ENCODE assay signal across 8 cellular contexts in genomic region chr19:21568816-21569496, GRCh38.
DNase-seq lines count a peak whose midpoint lies in the region; ATAC-seq and TF ChIP-seq lines count a peak whose summit lies in the region.

No MANE protein-coding gene starts in this region.

- peaks cover 3 to 27% (median 5%) of the 10 kb centered on the region in 7 donors for H3K9me3 Mint-ChIP-seq in CD4-positive, CD25-positive, alpha-beta regulatory T cell
- peaks cover 12% of the 10 kb centered on the region for H3K9me3 Mint-ChIP-seq in activated CD4-positive, alpha-beta memory T cell treated with anti-CD3 and anti-CD28 coated beads for 36 hours
- H3K9me3 Mint-ChIP-seq in progenitor cell of endocrine pancreas (ENCODE audit: low read depth) = peaks cover 39% of the 10 kb centered on the region

- H3K36me3 ChIP-seq in CD4-positive, CD25-positive, alpha-beta regulatory T cell (ENCODE audit: control insufficient read depth, insufficient read depth, low read length) = peaks cover 2% of the 10 kb centered on the region
- H3K36me3 ChIP-seq in MG63 = no peaks in the 10 kb centered on the region

- H3K27me3 Mint-ChIP-seq in CD4-positive, CD25-positive, alpha-beta regulatory T cell = no peaks in the 10 kb centered on the region
- H3K27me3 Mint-ChIP-seq in activated CD4-positive, alpha-beta memory T cell treated with anti-CD3 and anti-CD28 coated beads for 36 hours = no peaks in the 10 kb centered on the region
- H3K27me3 Mint-ChIP-seq in progenitor cell of endocrine pancreas = no peaks in the 10 kb centered on the region

- H3K27me3 ChIP-seq in CD4-positive, CD25-positive, alpha-beta regulatory T cell (ENCODE audit: control insufficient read depth, insufficient read depth, low read length) = no peaks in the 10 kb centered on the region
- no peaks in the 10 kb centered on the region for H3K27me3 ChIP-seq in MG63

- peak; percentile 81 to 95 (median 85) for DNase-seq in CD4-positive, CD25-positive, alpha-beta regulatory T cell
- DNase-seq in MG63 = peak; percentile 2
- peak; percentile 92 for DNase-seq in activated CD4-positive, alpha-beta memory T cell treated with anti-CD3 and anti-CD28 coated beads for 36 hours
- DNase-seq in effector CD4-positive, alpha-beta T cell = peak; percentile 87
- DNase-seq in mucosa of gallbladder (ENCODE audit: low spot score) = peak; percentile 96
- DNase-seq in stimulated activated CD8-positive, alpha-beta memory T cell treated with anti-CD3 and anti-CD28 coated beads, Interleukin-4, amount 100 ng/mL, for 24 hours (ENCODE audit: low read depth) = peak; percentile 47
- DNase-seq in progenitor cell of endocrine pancreas (ENCODE audit: low spot score, unreplicated experiment) = no peak

- peak overlapping the region; percentile 72 for H3K4me3 ChIP-seq in CD4-positive, CD25-positive, alpha-beta regulatory T cell (ENCODE audit: low read depth, low read length)
- no peak overlapping the region for H3K4me3 ChIP-seq in MG63

- peaks cover 6 to 20% of the 10 kb centered on the region in 2 experiments for H3K9me3 ChIP-seq in CD4-positive, CD25-positive, alpha-beta regulatory T cell (ENCODE audit: control insufficient read depth in 2 of 2, low read length in 2 of 2)
- H3K9me3 ChIP-seq in MG63 = no peaks in the 10 kb centered on the region

- CTCF ChIA-PET in activated CD4-positive, alpha-beta memory T cell treated with anti-CD3 and anti-CD28 coated beads for 36 hours (lab: Charles Lee) = interaction anchor here (1.2 to 1.7 kb wide), 2 partner anchors 63 to 85 kb away, joined by 6 to 9 read pairs; partner anchors contain the start of gene ZNF429

- no peak for TF ChIP-seq CTCF in progenitor cell of endocrine pancreas (IDR thresholded peaks at IDR 0.05; ENCODE audit: unreplicated experiment)

- peak overlapping the region; percentile 93 to 100 (median 97) for H3K4me3 Mint-ChIP-seq in CD4-positive, CD25-positive, alpha-beta regulatory T cell
- H3K4me3 Mint-ChIP-seq in activated CD4-positive, alpha-beta memory T cell treated with anti-CD3 and anti-CD28 coated beads for 36 hours = peak overlapping the region; percentile 94
- H3K4me3 Mint-ChIP-seq in progenitor cell of endocrine pancreas (ENCODE audit: low read depth) = no peak overlapping the region

- intact Hi-C loops in activated CD4-positive, alpha-beta memory T cell treated with anti-CD3 and anti-CD28 coated beads for 36 hours (cut with micrococcal nuclease) = loop anchor here (2.0 to 10.0 kb wide), 5 partner anchors 64 to 1402 kb away; partner anchors contain the start of genes ZNF100, ZNF429, ZNF43 and ZNF486

- H3K4me1 ChIP-seq in CD4-positive, CD25-positive, alpha-beta regulatory T cell (ENCODE audit: control insufficient read depth, insufficient read depth, low read length, poor library complexity, severe bottlenecking) = no peaks in the 10 kb centered on the region

- POLR2A ChIA-PET in activated CD4-positive, alpha-beta memory T cell treated with anti-CD3 and anti-CD28 coated beads for 36 hours (lab: Charles Lee) = interaction anchor here (0.7 to 1.7 kb wide), 3 partner anchors 11 to 199 kb away, joined by 3 to 10 read pairs (median 3); partner anchors contain the start of genes ZNF100 and ZNF429

- H3K27ac Mint-ChIP-seq in CD4-positive, CD25-positive, alpha-beta regulatory T cell = peak overlapping the region; percentile 94 to 97 (median 95)
- peak overlapping the region; percentile 91 for H3K27ac Mint-ChIP-seq in activated CD4-positive, alpha-beta memory T cell treated with anti-CD3 and anti-CD28 coated beads for 36 hours
- H3K27ac Mint-ChIP-seq in progenitor cell of endocrine pancreas = no peak overlapping the region

- H3K27ac ChIP-seq in CD4-positive, CD25-positive, alpha-beta regulatory T cell (ENCODE audit: insufficient read depth, low read length, poor library complexity, severe bottlenecking) = peak overlapping the region; percentile 56

- peaks cover 6% of the 10 kb centered on the region for H3K36me3 Mint-ChIP-seq in CD4-positive, CD25-positive, alpha-beta regulatory T cell
- H3K36me3 Mint-ChIP-seq in activated CD4-positive, alpha-beta memory T cell treated with anti-CD3 and anti-CD28 coated beads for 36 hours = peaks cover 22% of the 10 kb centered on the region
- H3K36me3 Mint-ChIP-seq in progenitor cell of endocrine pancreas (ENCODE audit: insufficient read depth) = peaks cover 26% of the 10 kb centered on the region

- peak; percentile 97 for ATAC-seq in CD4-positive, CD25-positive, alpha-beta regulatory T cell (ENCODE audit: low read depth in 2 of 2)
- ATAC-seq in HG02610 (IDR thresholded peaks at IDR 0.05; ENCODE audit: unreplicated experiment) = no peak

- H3K4me1 Mint-ChIP-seq in CD4-positive, CD25-positive, alpha-beta regulatory T cell = peaks cover 6 to 32% (median 14%) of the 10 kb centered on the region in 4 donors
- peaks cover 23% of the 10 kb centered on the region for H3K4me1 Mint-ChIP-seq in activated CD4-positive, alpha-beta memory T cell treated with anti-CD3 and anti-CD28 coated beads for 36 hours (ENCODE audit: low read depth)
- H3K4me1 Mint-ChIP-seq in progenitor cell of endocrine pancreas (ENCODE audit: low read depth) = peaks cover 3% of the 10 kb centered on the region
